ENCODE assay signal across 20 cellular contexts in genomic region chr18:37586641-37587225, GRCh38. TPM values are rescaled to one million over a fixed set of nuclear protein-coding genes. Genes with fewer than 3 reads are reported as not detected.
DNase-seq lines count a peak whose midpoint lies in the region; ATAC-seq and TF ChIP-seq lines count a peak whose summit lies in the region.
"Had no signal": no experiment of that assay in that cellular context is flagged by ENCODE, and none has a peak within 500 bp of the region (broad histone marks: within the 10 kb centered on the region; RNA-seq: fewer than 3 reads in every experiment).

No MANE protein-coding gene starts in this region.

- H3K9me2 ChIP-seq in PC-3 (replicated peaks; ENCODE audit: low read length), result no peaks in the 10 kb centered on the region

- no peak overlapping the region for H3K27ac Mint-ChIP-seq in activated CD8-positive, alpha-beta memory T cell treated with anti-CD3 and anti-CD28 coated beads, Interleukin-2, amount 10 ng/mL, durations not matched to agents 7 days and 5 days
- peak overlapping the region; percentile 49 for H3K27ac Mint-ChIP-seq in endodermal cell
- H3K27ac Mint-ChIP-seq: CD14-positive monocyte; CD4-positive, alpha-beta memory T cell had no signal

- peak; percentile 1 for DNase-seq in activated CD8-positive, alpha-beta memory T cell treated with anti-CD3 and anti-CD28 coated beads, Interleukin-2, amount 10 ng/mL, durations not matched to agents 7 days and 5 days
- DNase-seq in activated CD8-positive, alpha-beta memory T cell treated with anti-CD3 and anti-CD28 coated beads for 24 hours, result no peak
- peak; percentile 78 for DNase-seq in endodermal cell
- DNase-seq in neuronal stem cell (ENCODE audit: low spot score), result no peak
- DNase-seq in GM19240 (ENCODE audit: insufficient read length, low spot score), result no peak
- DNase-seq in HK-2 (ENCODE audit: unreplicated experiment), result no peak
- no peak for DNase-seq in PC-3
- DNase-seq: CD4-positive, alpha-beta memory T cell; DMS79 treated with DMSO at 0.1 percent for 48 hours; GF-D8; IMR-90 had no signal

- no peak overlapping the region for H3K4me3 ChIP-seq in endodermal cell (ENCODE audit: low read length)
- H3K4me3 ChIP-seq in neuronal stem cell (ENCODE audit: low read length in 2 of 2), result no peak overlapping the region
- no peak overlapping the region for H3K4me3 ChIP-seq in PC-3 (ENCODE audit: low read length)
- H3K4me3 ChIP-seq: BLaER1, HAP-1, K562 had no signal

- POLR2A ChIA-PET in PC-3 (lab: Charles Lee; ENCODE audit: unreplicated experiment), result no interaction called here

- H2AK5ac ChIP-seq in neuronal stem cell (ENCODE audit: low read depth, low read length), result no peak overlapping the region

- no peaks in the 10 kb centered on the region for H4K20me1 ChIP-seq in PC-3 (ENCODE audit: low read length)
- H4K20me1 ChIP-seq: BLaER1 had no signal

- H2AFZ ChIP-seq in neuronal stem cell (ENCODE audit: low read length) (no peak overlapping the region), PC-3 (ENCODE audit: low read length) (no peak overlapping the region)

- H2BK5ac ChIP-seq in neuronal stem cell (ENCODE audit: low read length), result no peak overlapping the region

- no peak overlapping the region for H2BK12ac ChIP-seq in neuronal stem cell (ENCODE audit: low read length)

- no peak overlapping the region for H4K8ac ChIP-seq in neuronal stem cell (ENCODE audit: low read depth, low read length)

- intact Hi-C loops in PC-3 (cut with micrococcal nuclease), result no loop called here

- no peak overlapping the region for H3K4ac ChIP-seq in neuronal stem cell (ENCODE audit: low read length)

- H2BK15ac ChIP-seq in neuronal stem cell (ENCODE audit: low read length), result no peak overlapping the region

- no peaks in the 10 kb centered on the region for H3F3A ChIP-seq in PC-3 (ENCODE audit: low read length, unreplicated experiment)

- H3K4me3 Mint-ChIP-seq in activated CD8-positive, alpha-beta memory T cell treated with anti-CD3 and anti-CD28 coated beads, Interleukin-2, amount 10 ng/mL, durations not matched to agents 7 days and 5 days, result no peak overlapping the region
- H3K4me3 Mint-ChIP-seq in endodermal cell, result no peak overlapping the region
- H3K4me3 Mint-ChIP-seq: CD14-positive monocyte; CD4-positive, alpha-beta memory T cell had no signal

- H3K23ac ChIP-seq in neuronal stem cell (ENCODE audit: low read depth, low read length, poor library complexity), result no peak overlapping the region

- CTCF ChIA-PET in activated CD8-positive, alpha-beta memory T cell treated with anti-CD3 and anti-CD28 coated beads, Interleukin-2, amount 10 ng/mL, durations not matched to agents 7 days and 5 days (lab: Charles Lee), result no interaction called here
- CTCF ChIA-PET in PC-3 (lab: Charles Lee), result no interaction called here

- peak overlapping the region; percentile 22 for H3K18ac ChIP-seq in neuronal stem cell (ENCODE audit: low read length)

- H3K4me1 Mint-ChIP-seq in activated CD8-positive, alpha-beta memory T cell treated with anti-CD3 and anti-CD28 coated beads, Interleukin-2, amount 10 ng/mL, durations not matched to agents 7 days and 5 days, result no peaks in the 10 kb centered on the region
- peaks cover 40% of the 10 kb centered on the region for H3K4me1 Mint-ChIP-seq in endodermal cell
- H3K4me1 Mint-ChIP-seq: CD14-positive monocyte; CD4-positive, alpha-beta memory T cell had no signal

- H3K27ac ChIP-seq in endodermal cell (ENCODE audit: low read depth, low read length), result no peak overlapping the region
- H3K27ac ChIP-seq in neuronal stem cell (replicated peaks; ENCODE audit: low read length), result no peak overlapping the region
- no peak overlapping the region for H3K27ac ChIP-seq in PC-3 (ENCODE audit: low read length)
- H3K27ac ChIP-seq: 22Rv1, BLaER1, HL-60 had no signal

- no TSS peak for BruUV-seq in PC-3 (replicated peaks; lab: Mats Ljungman, UMichigan)

- H3K27me3 Mint-ChIP-seq in activated CD8-positive, alpha-beta memory T cell treated with anti-CD3 and anti-CD28 coated beads, Interleukin-2, amount 10 ng/mL, durations not matched to agents 7 days and 5 days, result no peaks in the 10 kb centered on the region
- peaks cover 8% of the 10 kb centered on the region for H3K27me3 Mint-ChIP-seq in endodermal cell (ENCODE audit: insufficient read depth)

- H3K9me3 Mint-ChIP-seq in activated CD8-positive, alpha-beta memory T cell treated with anti-CD3 and anti-CD28 coated beads, Interleukin-2, amount 10 ng/mL, durations not matched to agents 7 days and 5 days (ENCODE audit: low read depth), result no peaks in the 10 kb centered on the region
- H3K9me3 Mint-ChIP-seq in endodermal cell, result peaks cover 11% of the 10 kb centered on the region

- no peaks in the 10 kb centered on the region for H3K36me3 Mint-ChIP-seq in activated CD8-positive, alpha-beta memory T cell treated with anti-CD3 and anti-CD28 coated beads, Interleukin-2, amount 10 ng/mL, durations not matched to agents 7 days and 5 days
- no peaks in the 10 kb centered on the region for H3K36me3 Mint-ChIP-seq in endodermal cell (ENCODE audit: low read depth)
- H3K36me3 Mint-ChIP-seq: CD14-positive monocyte; CD4-positive, alpha-beta memory T cell had no signal

- no peaks in the 10 kb centered on the region for H3K79me1 ChIP-seq in neuronal stem cell (ENCODE audit: low read depth, low read length)

- H2BK120ac ChIP-seq in neuronal stem cell (ENCODE audit: low read depth, low read length), result no peak overlapping the region

- H3K27me3 ChIP-seq in endodermal cell (ENCODE audit: control insufficient read depth, insufficient read depth, low read length, poor library complexity, severe bottlenecking) (no peaks in the 10 kb centered on the region), neuronal stem cell (ENCODE audit: control insufficient read depth in 3 of 3, insufficient read depth in 3 of 3, low read depth in 1 of 3, low read length in 3 of 3) (no peaks in the 10 kb centered on the region), PC-3 (ENCODE audit: low read length) (no peaks in the 10 kb centered on the region)
- H3K27me3 ChIP-seq: BLaER1 had no signal

- H3K14ac ChIP-seq in neuronal stem cell (ENCODE audit: low read length), result no peak overlapping the region

- 85 to 89% methylated on average over 3 to 8 of the region's 8 CpGs for WGBS in endodermal cell (ENCODE audit: insufficient coverage in 1 of 2, insufficient read length in 1 of 2), 2 experiments
- no CpG with 5 or more reads among the region's 8 CpGs for WGBS in neuronal stem cell (ENCODE audit: extremely low coverage in 2 of 2, insufficient read length in 2 of 2, insufficient replicate concordance in 1 of 2), 2 donors

- H3K36me3 ChIP-seq in endodermal cell (ENCODE audit: control insufficient read depth, insufficient read depth, low read length) (no peaks in the 10 kb centered on the region), neuronal stem cell (replicated peaks in 1 of 2; ENCODE audit: control insufficient read depth in 2 of 2, insufficient read depth in 2 of 2, low read length in 2 of 2) (no peaks in the 10 kb centered on the region), PC-3 (ENCODE audit: low read depth, low read length) (no peaks in the 10 kb centered on the region)
- H3K36me3 ChIP-seq: BLaER1, HAP-1 had no signal

- H3K4me1 ChIP-seq in endodermal cell (ENCODE audit: control insufficient read depth, insufficient read depth, low read length) (peaks cover 18% of the 10 kb centered on the region), neuronal stem cell (ENCODE audit: control insufficient read depth in 2 of 2, insufficient read depth in 1 of 2, low read depth in 1 of 2, low read length in 2 of 2) (peaks cover 0 to 13% of the 10 kb centered on the region in 2 donors), PC-3 (ENCODE audit: insufficient read depth, low read length) (no peaks in the 10 kb centered on the region)
- H3K4me1 ChIP-seq: BLaER1, HAP-1 had no signal

- H3K9me3 ChIP-seq in endodermal cell (ENCODE audit: control insufficient read depth, low read length) (peaks cover 13% of the 10 kb centered on the region), neuronal stem cell (replicated peaks in 1 of 2; ENCODE audit: control insufficient read depth in 2 of 2, insufficient read depth in 1 of 2, low read depth in 1 of 2, low read length in 2 of 2) (peaks cover 0 to 2% of the 10 kb centered on the region in 2 donors), PC-3 (ENCODE audit: low read length) (no peaks in the 10 kb centered on the region)
- H3K9me3 ChIP-seq: BLaER1, HAP-1 had no signal

- H3K9ac ChIP-seq in endodermal cell (ENCODE audit: extremely low read depth, low read length, poor library complexity, severe bottlenecking), result no peak overlapping the region
- no peak overlapping the region for H3K9ac ChIP-seq in neuronal stem cell (ENCODE audit: low read depth, low read length, poor library complexity)
- H3K9ac ChIP-seq in PC-3 (ENCODE audit: low read length), result no peak overlapping the region
- H3K9ac ChIP-seq: BLaER1 had no signal

- H3K4me2 ChIP-seq in neuronal stem cell (ENCODE audit: insufficient read depth, low read length, poor library complexity, severe bottlenecking) (no peak overlapping the region), PC-3 (ENCODE audit: low read length) (no peak overlapping the region)
- H3K4me2 ChIP-seq: BLaER1 had no signal

- H3K79me2 ChIP-seq in PC-3 (ENCODE audit: low read length), result no peaks in the 10 kb centered on the region

- ATAC-seq in activated CD8-positive, alpha-beta memory T cell treated with anti-CD3 and anti-CD28 coated beads, Interleukin-2, amount 10 ng/mL, durations not matched to agents 7 days and 5 days, result no peak
- no peak for ATAC-seq in PC-3
- ATAC-seq: K562 had no signal

- no peak for TF ChIP-seq CTCF in endodermal cell (conservative IDR thresholded peaks at IDR 0.05)
- TF ChIP-seq CTCF in PC-3 (conservative IDR thresholded peaks at IDR 0.05; ENCODE audit: low read depth, low read length), result no peak

- H4K91ac ChIP-seq in neuronal stem cell (ENCODE audit: low read depth, low read length, poor library complexity), result no peak overlapping the region

RNA-seq across cellular contexts. Expression of gene CELF4, which starts 21.1 kb away (rescaled TPM):
- not detected for total RNA-seq in activated CD8-positive, alpha-beta memory T cell treated with anti-CD3 and anti-CD28 coated beads, Interleukin-2, amount 10 ng/mL, durations not matched to agents 7 days and 5 days
- total RNA-seq in endodermal cell (1 to 10 TPM; 5.7 to 6.7 TPM), PC-3 (2014; rRNA removed) (0.40 TPM in 1 of 2 replicates, not detected in the other)
- polyA plus RNA-seq in endodermal cell (2013, experiment 1 of 2), result 3.2 TPM
- 3.6 TPM for polyA plus RNA-seq in endodermal cell (2013, experiment 2 of 2)
- polyA plus RNA-seq in neuronal stem cell (2013, experiment 1 of 2), result 8.5 TPM
- polyA plus RNA-seq in neuronal stem cell (2013, experiment 2 of 2), result 10.2 TPM
- total RNA-seq: A673; CD4-positive, alpha-beta memory T cell; H4; IMR-90 had no signal
- polyA plus RNA-seq: AG04450, CD14-positive monocyte, IMR-90 had no signal

Comparison
In these comparisons a context has a peak if more than half of its experiments do, and no peak if none do; other contexts are left out.
1. DNase-seq: peak in activated CD8-positive, alpha-beta memory T cell treated with anti-CD3 and anti-CD28 coated beads, Interleukin-2, amount 10 ng/mL, durations not matched to agents 7 days and 5 days (single experiment) and endodermal cell (single experiment); none in activated CD8-positive, alpha-beta memory T cell treated with anti-CD3 and anti-CD28 coated beads for 24 hours (single experiment), neuronal stem cell (single experiment), GM19240 (single experiment), HK-2 (single experiment) and PC-3 (single experiment).